Comparison of ENCODE assay signal across 9 cellular contexts in the genomic region with DNA sequence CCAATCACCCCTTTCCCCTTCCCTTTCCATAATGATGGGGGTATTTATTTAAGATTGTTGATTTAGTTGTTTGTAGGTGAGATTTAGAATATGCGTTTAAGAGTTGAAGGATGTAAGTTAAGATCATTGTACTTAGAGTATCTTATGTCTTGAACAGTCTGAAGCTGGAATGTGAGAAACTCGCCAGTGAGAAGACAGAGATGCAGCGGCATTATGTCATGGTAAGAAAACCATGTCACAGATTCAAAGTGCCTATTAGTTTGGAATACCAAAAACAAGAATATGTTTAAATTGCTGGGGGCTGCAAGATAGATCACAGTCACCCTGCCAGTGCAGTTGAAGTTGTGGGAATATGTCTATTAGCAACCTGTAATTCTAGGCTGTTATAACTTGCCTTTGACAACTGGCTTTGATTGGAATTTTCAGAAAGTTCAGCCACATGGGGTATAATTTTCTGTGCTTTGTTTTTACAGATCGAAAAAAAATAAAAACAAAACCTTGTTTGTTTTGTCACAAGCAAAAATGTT. TPM values are rescaled to one million over a fixed set of nuclear protein-coding genes. Genes with fewer than 3 reads are reported as not detected.
DNase-seq lines count a peak whose midpoint lies in the region; ATAC-seq and TF ChIP-seq lines count a peak whose summit lies in the region.
"Had no signal": no experiment of that assay in that cellular context is flagged by ENCODE, and none has a peak within 500 bp of the region (broad histone marks: within the 10 kb centered on the region; RNA-seq: fewer than 3 reads in every experiment).

No MANE protein-coding gene starts in this region.

- ATAC-seq in T-cell (replicated peaks in 1 of 4), result no peak
- no peak for ATAC-seq in GM19397 (IDR thresholded peaks at IDR 0.05; ENCODE audit: unreplicated experiment)

- H3K4me3 Mint-ChIP-seq in T-cell, result peak overlapping the region in 2 of 3 donors; percentile 93 to 95

- H3K9me3 Mint-ChIP-seq in T-cell, result no peaks in the 10 kb centered on the region

- POLR2A ChIA-PET in T-cell (lab: Charles Lee), result interaction anchor here in 1 of 2 donors (0.6 to 0.7 kb wide), 2 partner anchors 58 to 1342 kb away, joined by 3 to 5 read pairs; no protein-coding TSS in a partner anchor

- no peak for TF ChIP-seq CTCF in fibroblast of villous mesenchyme (IDR thresholded peaks at IDR 0.05; ENCODE audit: insufficient read depth, low read depth, low read length)
- no peak for TF ChIP-seq CTCF in retinal pigment epithelial cell (conservative IDR thresholded peaks at IDR 0.05; ENCODE audit: low read depth, low read length)

- H3K36me3 Mint-ChIP-seq in T-cell, result peaks cover 12% of the 10 kb centered on the region

- DNase-seq in T-cell, result no peak
- peak; percentile 24 for DNase-seq in fibroblast of villous mesenchyme (ENCODE audit: low read depth)
- no peak for DNase-seq in retinal pigment epithelial cell (ENCODE audit: low read depth)
- no peak for DNase-seq in NCI-H345 (lab: John Stamatoyannopoulos, UW)
- no peak for DNase-seq in activated gamma-delta T cell treated with Interleukin-2 at 50 U/mL for 16 hours
- DNase-seq: NCI-H82; stimulated activated CD4-positive, alpha-beta T cell treated with anti-CD3 and anti-CD28 coated beads, Interleukin-2, amount 100 ng/mL, for 48 hours had no signal

- peaks cover 58 to 65% (median 64%) of the 10 kb centered on the region in 3 donors for H3K4me1 Mint-ChIP-seq in T-cell

- CTCF ChIA-PET in T-cell (lab: Charles Lee), result interaction anchor here in 1 of 2 donors (0.7 kb wide), 1 partner anchor 13 kb away, joined by 3 read pairs; no protein-coding TSS in a partner anchor

- H3K27ac Mint-ChIP-seq in T-cell, result peak overlapping the region; percentile 16 to 94

- peak overlapping the region; percentile 93; the same call in 1 of the 2 replicates for H3K4me3 ChIP-seq in GM08714 (ENCODE audit: low read length)
- H3K4me3 ChIP-seq in fibroblast of villous mesenchyme (ENCODE audit: low read depth, low read length), result peak overlapping the region; percentile 85
- peak overlapping the region; percentile 93 for H3K4me3 ChIP-seq in retinal pigment epithelial cell (ENCODE audit: low read length)

- H3K27me3 Mint-ChIP-seq in T-cell, result peaks cover 0 to 7% of the 10 kb centered on the region in 2 donors

RNA-seq across cellular contexts. Expression of gene TLE4, which starts 3.0 kb away (rescaled TPM):
- total RNA-seq in T-cell (100 to 1,000 TPM in 2 of 5 donors, 10 to 100 TPM in 3; 65.9 to 138 (median 78.7) TPM), fibroblast of villous mesenchyme (48.3 and 79.0 TPM in 2 replicates)
